28 cellular contexts compared by ENCODE assay signal in the genomic region with DNA sequence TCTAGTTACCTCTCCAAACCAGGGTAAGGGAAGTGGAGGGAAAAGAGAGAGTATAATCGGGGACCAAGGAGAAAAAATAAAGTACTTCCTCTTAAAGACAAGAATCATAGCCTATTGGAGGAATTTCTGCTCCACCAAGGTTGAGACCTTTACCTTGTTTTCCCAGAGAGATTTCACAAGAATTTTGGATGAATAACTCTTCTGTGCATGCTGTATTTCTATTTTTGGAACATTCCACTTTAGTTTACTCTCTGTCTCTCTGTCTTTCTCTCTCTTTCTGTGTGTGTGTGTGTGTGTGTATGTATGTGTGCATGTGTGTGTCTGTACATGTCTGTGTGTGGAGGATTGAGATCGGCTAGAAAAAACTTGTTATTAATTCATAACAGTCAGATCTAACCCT.
DNase-seq lines count a peak whose midpoint lies in the region; ATAC-seq, FAIRE-seq and TF ChIP-seq lines count a peak whose summit lies in the region.
"Had no signal": no experiment of that assay in that cellular context is flagged by ENCODE, and none has a peak within 500 bp of the region (broad histone marks: within the 10 kb centered on the region; RNA-seq: fewer than 3 reads in every experiment).

No MANE protein-coding gene starts in this region.

- H3K4me3 Mint-ChIP-seq in astrocyte (ENCODE audit: unreplicated experiment): no peak overlapping the region
- H3K4me3 Mint-ChIP-seq in T-cell: no peak overlapping the region
- H3K4me3 Mint-ChIP-seq in activated CD4-positive, alpha-beta T cell treated with anti-CD3 and anti-CD28 coated beads, Interleukin-2, amount 10 ng/mL, durations not matched to agents 7 days and 5 days: no peak overlapping the region
- H3K4me3 Mint-ChIP-seq: activated naive CD8-positive, alpha-beta T cell; activated T-helper 17 cell treated with anti-CD3 and anti-CD28 coated beads, Interleukin-2, amount 50 U/mL, for 72 hours; brain; mesothelial cell of epicardium; nephron had no signal

- no peaks in the 10 kb centered on the region for H3K27me3 Mint-ChIP-seq in astrocyte (ENCODE audit: low read depth, unreplicated experiment)
- H3K27me3 Mint-ChIP-seq in T-cell: no peaks in the 10 kb centered on the region
- H3K27me3 Mint-ChIP-seq in activated CD4-positive, alpha-beta T cell treated with anti-CD3 and anti-CD28 coated beads, Interleukin-2, amount 10 ng/mL, durations not matched to agents 7 days and 5 days: no peaks in the 10 kb centered on the region
- H3K27me3 Mint-ChIP-seq: activated naive CD8-positive, alpha-beta T cell; activated T-helper 17 cell treated with anti-CD3 and anti-CD28 coated beads, Interleukin-2, amount 50 U/mL, for 72 hours; brain; progenitor cell of endocrine pancreas had no signal

- H4K91ac ChIP-seq in IMR-90 (ENCODE audit: insufficient read depth, low read depth, low read length): no peak overlapping the region

- in situ Hi-C loops in IMR-90 (cut with MboI; ENCODE audit: low sequenced_read_pairs): no loop called here

- H3K4ac ChIP-seq in IMR-90 (ENCODE audit: low read depth, low read length): no peak overlapping the region

- H2AFZ ChIP-seq in IMR-90 (replicated peaks; ENCODE audit: low read length, poor library complexity) (no peak overlapping the region), astrocyte (ENCODE audit: low read depth, low read length) (no peak overlapping the region)

- H4K20me1 ChIP-seq in IMR-90 (ENCODE audit: insufficient read depth, low read length): no peaks in the 10 kb centered on the region
- no peaks in the 10 kb centered on the region for H4K20me1 ChIP-seq in astrocyte (ENCODE audit: insufficient read depth, low read length)

- peak overlapping the region; percentile 59 for H2BK5ac ChIP-seq in IMR-90 (ENCODE audit: low read depth, low read length, poor library complexity, severe bottlenecking)

- no peak overlapping the region; the same call in 1 of the 2 replicates for H2BK120ac ChIP-seq in IMR-90 (ENCODE audit: low read depth, low read length)

- TF ChIP-seq POLR2A in IMR-90 (IDR thresholded peaks at IDR 0.05; ENCODE audit: low read depth, low read length): no peak

- POLR2A ChIA-PET in IMR-90 (lab: Charles Lee; ENCODE audit: unreplicated experiment): no interaction called here
- POLR2A ChIA-PET in T-cell (lab: Charles Lee): no interaction called here
- POLR2A ChIA-PET in activated CD4-positive, alpha-beta T cell treated with anti-CD3 and anti-CD28 coated beads, Interleukin-2, amount 10 ng/mL, durations not matched to agents 7 days and 5 days (lab: Charles Lee): no interaction called here

- H3K9me3 Mint-ChIP-seq in astrocyte (ENCODE audit: unreplicated experiment): no peaks in the 10 kb centered on the region
- peaks cover 0 to 10% (median 9%) of the 10 kb centered on the region in 3 donors for H3K9me3 Mint-ChIP-seq in T-cell
- no peaks in the 10 kb centered on the region for H3K9me3 Mint-ChIP-seq in activated CD4-positive, alpha-beta T cell treated with anti-CD3 and anti-CD28 coated beads, Interleukin-2, amount 10 ng/mL, durations not matched to agents 7 days and 5 days
- H3K9me3 Mint-ChIP-seq: brain, mesothelial cell of epicardium, nephron had no signal

- no peak overlapping the region for H2AK5ac ChIP-seq in IMR-90 (ENCODE audit: low read depth, low read length)

- H3K9me3 ChIP-seq in IMR-90 (ENCODE audit: control insufficient read depth, insufficient read depth, low read length) (no peaks in the 10 kb centered on the region), astrocyte (ENCODE audit: insufficient read depth, low read depth, low read length) (no peaks in the 10 kb centered on the region)
- H3K9me3 ChIP-seq: heart right ventricle, tibial artery had no signal

- ATAC-seq in IMR-90 (ENCODE audit: low read depth) (peak; percentile 24; the same call in 1 of the 2 replicates), GM18868 (IDR thresholded peaks at IDR 0.05; ENCODE audit: unreplicated experiment) (no peak), T-cell (replicated peaks in 1 of 4) (no peak)
- ATAC-seq: activated T-helper 17 cell treated with anti-CD3 and anti-CD28 coated beads, Interleukin-2, amount 50 U/mL, for 72 hours; heart right ventricle; left lobe of liver; SK-N-SH treated with all-trans-retinoic acid at 6 μM for 48 hours had no signal

- H3K27me3 ChIP-seq in IMR-90 (ENCODE audit: control insufficient read depth, insufficient read depth, low read length): no peaks in the 10 kb centered on the region
- no peaks in the 10 kb centered on the region for H3K27me3 ChIP-seq in astrocyte (ENCODE audit: insufficient read depth, low read length)
- H3K27me3 ChIP-seq: heart right ventricle, tibial artery had no signal

- H3K4me1 Mint-ChIP-seq in astrocyte (ENCODE audit: low read depth, unreplicated experiment): peaks cover 11% of the 10 kb centered on the region
- H3K4me1 Mint-ChIP-seq in T-cell: no peaks in the 10 kb centered on the region
- no peaks in the 10 kb centered on the region for H3K4me1 Mint-ChIP-seq in activated CD4-positive, alpha-beta T cell treated with anti-CD3 and anti-CD28 coated beads, Interleukin-2, amount 10 ng/mL, durations not matched to agents 7 days and 5 days
- H3K4me1 Mint-ChIP-seq: activated T-helper 17 cell treated with anti-CD3 and anti-CD28 coated beads, Interleukin-2, amount 50 U/mL, for 72 hours; brain; mesothelial cell of epicardium; nephron had no signal

- no peak overlapping the region for H4K8ac ChIP-seq in IMR-90 (ENCODE audit: low read depth in 2 of 2, low read length in 2 of 2)

- peak; percentile 77 for DNase-seq in IMR-90
- peak; percentile 61 for DNase-seq in astrocyte (ENCODE audit: low read depth)
- peak; percentile 59 for DNase-seq in fibroblast of peridontal ligament (ENCODE audit: extremely low read depth)
- peak; percentile 63 for DNase-seq in skeletal muscle cell (ENCODE audit: low read depth)
- DNase-seq in T-cell: no peak
- DNase-seq in activated CD4-positive, alpha-beta T cell treated with anti-CD3 and anti-CD28 coated beads, Interleukin-2, amount 10 ng/mL, durations not matched to agents 7 days and 5 days: no peak
- DNase-seq: cortex of kidney; DMS53; heart right ventricle; Kasumi-1; NCI-H1105; NCI-H524 treated with DMSO at 0.1 percent for 48 hours; RPMI8226; stimulated activated CD4-positive, alpha-beta T cell treated with anti-CD3 and anti-CD28 coated beads, Interleukin-2, amount 100 ng/mL, for 48 hours; stimulated activated naive CD4-positive, alpha-beta T cell treated with Interleukin-2 at 50 U/mL for 16 hours; T-helper 9 cell; tibial artery had no signal

- no peak overlapping the region for H2BK15ac ChIP-seq in IMR-90 (ENCODE audit: low read depth, low read length)

- H3K9me1 ChIP-seq in IMR-90 (ENCODE audit: insufficient read depth, low read length): no peaks in the 10 kb centered on the region

- CTCF ChIA-PET in IMR-90 (lab: Yijun Ruan, JAX) (no interaction called here), T-cell (lab: Charles Lee) (no interaction called here)
- CTCF ChIA-PET in activated CD4-positive, alpha-beta T cell treated with anti-CD3 and anti-CD28 coated beads, Interleukin-2, amount 10 ng/mL, durations not matched to agents 7 days and 5 days (lab: Charles Lee): no interaction called here

- no peak for FAIRE-seq in astrocyte (lab: Jason Lieb, UNC)
- FAIRE-seq: HTR-8/SVneo had no signal

- dilution Hi-C loops in IMR-90 (cut with HindIII; ENCODE audit: low sequenced_read_pairs, unreplicated experiment): no loop called here

- H3K27ac Mint-ChIP-seq in astrocyte (ENCODE audit: unreplicated experiment) (peak overlapping the region; percentile 79), T-cell (no peak overlapping the region)
- no peak overlapping the region for H3K27ac Mint-ChIP-seq in activated CD4-positive, alpha-beta T cell treated with anti-CD3 and anti-CD28 coated beads, Interleukin-2, amount 10 ng/mL, durations not matched to agents 7 days and 5 days
- H3K27ac Mint-ChIP-seq: activated naive CD8-positive, alpha-beta T cell; activated T-helper 17 cell treated with anti-CD3 and anti-CD28 coated beads, Interleukin-2, amount 50 U/mL, for 72 hours; brain; mesothelial cell of epicardium; nephron; progenitor cell of endocrine pancreas had no signal

- no peak for TF ChIP-seq RAD21 in IMR-90 (IDR thresholded peaks at IDR 0.05; ENCODE audit: low read length)

- no peak overlapping the region for H3K9ac ChIP-seq in IMR-90 (ENCODE audit: low read depth, low read length)
- no peak overlapping the region for H3K9ac ChIP-seq in astrocyte (ENCODE audit: low read length)

- no peak overlapping the region for H3K56ac ChIP-seq in IMR-90 (ENCODE audit: extremely low read depth, insufficient read depth, low read length)

- H3K36me3 ChIP-seq in IMR-90 (ENCODE audit: control insufficient read depth, insufficient read depth, low read length) (no peaks in the 10 kb centered on the region), astrocyte (ENCODE audit: insufficient read depth, low read length) (no peaks in the 10 kb centered on the region)
- H3K36me3 ChIP-seq: heart right ventricle, tibial artery had no signal

- no peak overlapping the region for H2BK20ac ChIP-seq in IMR-90 (ENCODE audit: low read depth, low read length)

- H3K79me1 ChIP-seq in IMR-90 (ENCODE audit: low read depth in 1 of 2, low read length in 2 of 2): no peaks in the 10 kb centered on the region

- peak overlapping the region; percentile 70; the same call in 1 of the 2 replicates for H3K18ac ChIP-seq in IMR-90 (ENCODE audit: low read depth, low read length)

- H3K4me2 ChIP-seq in IMR-90 (ENCODE audit: low read depth, low read length) (peak overlapping the region; percentile 83; the same call in 1 of the 2 replicates), astrocyte (ENCODE audit: low read length) (peak overlapping the region; percentile 26)
- H3K4me2 ChIP-seq: smooth muscle cell had no signal

- TF ChIP-seq CTCF in IMR-90 (conservative IDR thresholded peaks at IDR 0.05; ENCODE audit: low read depth, low read length): no peak
- TF ChIP-seq CTCF in astrocyte (IDR thresholded peaks at IDR 0.05; ENCODE audit: insufficient read depth, low read depth, low read length): no peak

- H3K79me2 ChIP-seq in astrocyte (ENCODE audit: insufficient read depth, low read length): no peaks in the 10 kb centered on the region

- H3K36me3 Mint-ChIP-seq in astrocyte (ENCODE audit: low read depth, unreplicated experiment) (no peaks in the 10 kb centered on the region), T-cell (no peaks in the 10 kb centered on the region)
- no peaks in the 10 kb centered on the region for H3K36me3 Mint-ChIP-seq in activated CD4-positive, alpha-beta T cell treated with anti-CD3 and anti-CD28 coated beads, Interleukin-2, amount 10 ng/mL, durations not matched to agents 7 days and 5 days (ENCODE audit: low read depth)
- H3K36me3 Mint-ChIP-seq: activated naive CD8-positive, alpha-beta T cell; brain; mesothelial cell of epicardium had no signal

- no TSS peak for BruUV-seq in IMR-90 (replicated peaks; lab: Mats Ljungman, UMichigan)

- no peak overlapping the region for H3K14ac ChIP-seq in IMR-90 (replicated peaks; ENCODE audit: low read depth, low read length)

- no peak overlapping the region for H3K27ac ChIP-seq in IMR-90 (ENCODE audit: insufficient read depth, low read length)
- H3K27ac ChIP-seq in astrocyte (ENCODE audit: low read depth, low read length): no peak overlapping the region
- H3K27ac ChIP-seq: heart right ventricle had no signal

- H3K23ac ChIP-seq in IMR-90 (ENCODE audit: low read depth, low read length): no peak overlapping the region

- WGBS in IMR-90 (ENCODE audit: extremely low coverage in 2 of 2, insufficient read length in 1 of 2), 2 experiments: no CpG with 5 or more reads among the region's 2 CpGs

- intact Hi-C loops in IMR-90 (cut with micrococcal nuclease): no loop called here

- H4K5ac ChIP-seq in IMR-90 (ENCODE audit: low read depth, low read length): peak overlapping the region; percentile 78; the same call in 1 of the 2 replicates

- no peak overlapping the region for H3K4me3 ChIP-seq in IMR-90 (ENCODE audit: insufficient read depth, low read depth, low read length)
- H3K4me3 ChIP-seq in astrocyte (ENCODE audit: insufficient read depth, low read depth, low read length): no peak overlapping the region
- no peak overlapping the region for H3K4me3 ChIP-seq in skeletal muscle cell (ENCODE audit: low read depth, low read length)
- H3K4me3 ChIP-seq: heart right ventricle, smooth muscle cell, tibial artery had no signal

- H3K4me1 ChIP-seq in IMR-90 (ENCODE audit: control insufficient read depth, insufficient read depth, low read length) (peaks cover 4% of the 10 kb centered on the region), astrocyte (ENCODE audit: insufficient read depth, low read length) (peaks cover 4% of the 10 kb centered on the region)
- H3K4me1 ChIP-seq: heart right ventricle had no signal

- no peak overlapping the region for H2AK9ac ChIP-seq in IMR-90 (replicated peaks; ENCODE audit: low read depth, low read length, poor library complexity)

Comparison
In these comparisons a context has a peak if more than half of its experiments do, and no peak if none do; other contexts are left out.
1. DNase-seq: peak in IMR-90 (single experiment), astrocyte (single experiment), fibroblast of peridontal ligament (single experiment) and skeletal muscle cell (single experiment); none in T-cell (0 of 34) and activated CD4-positive, alpha-beta T cell treated with anti-CD3 and anti-CD28 coated beads, Interleukin-2, amount 10 ng/mL, durations not matched to agents 7 days and 5 days (single experiment).